23 cellular contexts compared by ENCODE assay signal in the genomic region with DNA sequence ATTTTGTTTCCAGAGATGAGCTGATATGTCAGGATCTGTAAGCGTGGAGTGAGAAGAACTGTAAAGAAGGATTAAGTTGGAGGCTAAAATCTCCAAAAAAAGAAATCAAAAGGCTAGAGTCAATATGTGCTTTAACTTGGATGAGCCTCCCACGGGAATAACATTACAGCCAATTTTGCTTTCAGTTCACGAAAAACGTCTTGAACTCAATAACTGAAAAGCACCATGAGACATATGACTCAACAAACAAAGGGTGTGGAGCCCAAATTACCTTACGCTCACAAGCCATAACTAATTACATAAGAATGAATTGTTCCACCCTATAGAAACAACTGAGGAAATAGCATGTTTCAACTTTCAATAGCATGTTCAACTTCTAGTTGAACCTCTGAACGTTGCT. TPM values are rescaled to one million over a fixed set of nuclear protein-coding genes. Genes with fewer than 3 reads are reported as not detected.
DNase-seq lines count a peak whose midpoint lies in the region; ATAC-seq and TF ChIP-seq lines count a peak whose summit lies in the region.
"Had no signal": no experiment of that assay in that cellular context is flagged by ENCODE, and none has a peak within 500 bp of the region (broad histone marks: within the 10 kb centered on the region; RNA-seq: fewer than 3 reads in every experiment).

No MANE protein-coding gene starts in this region.

- H4K20me1 ChIP-seq in OCI-LY3 (ENCODE audit: insufficient read depth, low read length): no peaks in the 10 kb centered on the region

- intact Hi-C loops in esophagus squamous epithelium (cut with DNase I) (no loop called here), uterus (cut with DNase I; ENCODE audit: low total_unique reads) (no loop called here)

- POLR2A ChIA-PET in T-cell (lab: Charles Lee): no interaction called here

- peaks cover 6 to 8% (median 7%) of the 10 kb centered on the region in 3 donors for H3K9me3 Mint-ChIP-seq in T-cell
- H3K9me3 Mint-ChIP-seq: T-helper 1 cell treated with Interleukin-12 subunit alpha and Interleukin-12 subunit beta and Interleukin-4 antibody, amounts not matched to agents 30 μg/mL and 1 μg/mL, for 36 hours had no signal

- peaks cover 9% of the 10 kb centered on the region for H3K4me1 ChIP-seq in OCI-LY3 (ENCODE audit: low read length)
- peaks cover 0 to 10% (median 0%) of the 10 kb centered on the region in 3 donors for H3K4me1 ChIP-seq in esophagus squamous epithelium
- H3K4me1 ChIP-seq in uterus: no peaks in the 10 kb centered on the region
- H3K4me1 ChIP-seq: adrenal gland, sigmoid colon had no signal

- H3K36me3 Mint-ChIP-seq in T-cell: no peaks in the 10 kb centered on the region
- H3K36me3 Mint-ChIP-seq: naive thymus-derived CD4-positive, alpha-beta T cell had no signal

- no peaks in the 10 kb centered on the region for H3K79me2 ChIP-seq in OCI-LY3 (ENCODE audit: low read length)

- H3K9me3 ChIP-seq in OCI-LY3 (ENCODE audit: insufficient read depth, low read length) (no peaks in the 10 kb centered on the region), esophagus squamous epithelium (no peaks in the 10 kb centered on the region), uterus (no peaks in the 10 kb centered on the region)
- H3K9me3 ChIP-seq: adrenal gland, ovary, sigmoid colon had no signal

- TF ChIP-seq POLR2A in esophagus squamous epithelium (IDR thresholded peaks at IDR 0.05): no peak
- TF ChIP-seq POLR2A in uterus (IDR thresholded peaks at IDR 0.05): no peak

- no peaks in the 10 kb centered on the region for H3K4me1 Mint-ChIP-seq in T-cell
- H3K4me1 Mint-ChIP-seq: central memory CD8-positive, alpha-beta T cell; naive thymus-derived CD4-positive, alpha-beta T cell had no signal

- H3K27ac ChIP-seq in OCI-LY3 (ENCODE audit: low read length) (no peak overlapping the region), esophagus squamous epithelium (peak overlapping the region; percentile 68 to 80 (median 70)), uterus (no peak overlapping the region)
- H3K27ac ChIP-seq: adrenal gland, ovary, sigmoid colon had no signal

- no peaks in the 10 kb centered on the region for H3K36me3 ChIP-seq in OCI-LY3 (replicated peaks; ENCODE audit: low read depth, low read length)
- no peaks in the 10 kb centered on the region for H3K36me3 ChIP-seq in esophagus squamous epithelium
- no peaks in the 10 kb centered on the region for H3K36me3 ChIP-seq in uterus
- H3K36me3 ChIP-seq: adrenal gland, ovary, sigmoid colon had no signal

- H2AFZ ChIP-seq in OCI-LY3 (ENCODE audit: low read depth, low read length): no peak overlapping the region; the same call in 1 of the 2 replicates

- peak; percentile 13 for DNase-seq in COLO829 (ENCODE audit: low spot score)
- DNase-seq in esophagus squamous epithelium (lab: John Stamatoyannopoulos, UW): no peak
- DNase-seq in retina: no peak
- no peak for DNase-seq in uterus
- DNase-seq in activated T-cell treated with anti-CD3 and anti-CD28 coated beads, Interleukin-2, amount 50 U/mL, for 1 hour: no peak
- DNase-seq in T-cell: no peak
- DNase-seq: activated CD8-positive, alpha-beta memory T cell treated with anti-CD3 and anti-CD28 coated beads for 24 hours; adrenal gland; effector CD8-positive, alpha-beta T cell; naive thymus-derived CD4-positive, alpha-beta T cell; NCI-H1048; NCI-H2227 treated with DMSO at 0.1 percent for 48 hours; ovary; SIG-M5; sigmoid colon had no signal

- no peaks in the 10 kb centered on the region for H3K27me3 ChIP-seq in OCI-LY3 (ENCODE audit: low read depth, low read length)
- H3K27me3 ChIP-seq in esophagus squamous epithelium: no peaks in the 10 kb centered on the region
- H3K27me3 ChIP-seq in uterus: no peaks in the 10 kb centered on the region
- H3K27me3 ChIP-seq: adrenal gland, ovary, sigmoid colon had no signal

- ATAC-seq in HG02798 (IDR thresholded peaks at IDR 0.05; ENCODE audit: poor library complexity, unreplicated experiment) (peak; percentile 31), T-cell (replicated peaks in 1 of 4) (no peak)
- ATAC-seq: HCT116; K562; naive thymus-derived CD4-positive, alpha-beta T cell had no signal

- no peak overlapping the region for H3K9ac ChIP-seq in OCI-LY3 (ENCODE audit: low read length)

- TF ChIP-seq CTCF in OCI-LY3 (IDR thresholded peaks at IDR 0.05; ENCODE audit: low read depth, low read length) (no peak), esophagus squamous epithelium (IDR thresholded peaks at IDR 0.05) (no peak), uterus (IDR thresholded peaks at IDR 0.05) (no peak)

- CTCF ChIA-PET in T-cell (lab: Charles Lee): interaction anchor here in 1 of 2 donors (0.7 kb wide), 1 partner anchor 10 kb away, joined by 3 read pairs; no protein-coding TSS in a partner anchor

- H3K4me3 Mint-ChIP-seq in T-cell: no peak overlapping the region
- H3K4me3 Mint-ChIP-seq: central memory CD8-positive, alpha-beta T cell; naive thymus-derived CD4-positive, alpha-beta T cell; T-helper 1 cell treated with Interleukin-12 subunit alpha and Interleukin-12 subunit beta and Interleukin-4 antibody, amounts not matched to agents 30 μg/mL and 1 μg/mL, for 36 hours had no signal

- H3K4me3 ChIP-seq in OCI-LY3 (ENCODE audit: low read length) (no peak overlapping the region), esophagus squamous epithelium (peak overlapping the region in 2 of 4 donors; percentile 23 to 31), uterus (no peak overlapping the region)
- H3K4me3 ChIP-seq: adrenal gland, K562, ovary, sigmoid colon had no signal

- H3K4me2 ChIP-seq in OCI-LY3 (ENCODE audit: low read length): peak overlapping the region; percentile 40

- H3K27ac Mint-ChIP-seq in T-cell: no peak overlapping the region
- H3K27ac Mint-ChIP-seq: naive thymus-derived CD4-positive, alpha-beta T cell; T-helper 1 cell treated with Interleukin-12 subunit alpha and Interleukin-12 subunit beta and Interleukin-4 antibody, amounts not matched to agents 30 μg/mL and 1 μg/mL, for 36 hours had no signal

- WGBS in esophagus squamous epithelium, 2 donors: 33 to 34% methylated on average over 6 of the region's 6 CpGs

- peaks cover 4 to 14% of the 10 kb centered on the region in 2 donors for H3K27me3 Mint-ChIP-seq in T-cell

RNA-seq across cellular contexts. Expression of gene TMPRSS11D, which starts 22.3 kb away (rescaled TPM):
- total RNA-seq in esophagus squamous epithelium (100 to 1,000 TPM in 3 of 4 donors, 10 to 100 TPM in 1; 45.0 to 208 (median 163) TPM), uterus (not detected), T-cell (not detected)
- total RNA-seq: adrenal gland; K562; kidney epithelial cell; naive thymus-derived CD4-positive, alpha-beta T cell; ovary; sigmoid colon; urinary bladder had no signal

Comparison
In these comparisons a context has a peak if more than half of its experiments do, and no peak if none do; other contexts are left out.
1. H3K27ac ChIP-seq: peak in esophagus squamous epithelium (4 of 4); none in OCI-LY3 (single experiment) and uterus (0 of 2).
2. RNA of gene TMPRSS11D, which starts 22.3 kb away (total RNA-seq): 45.0 to 208 TPM in esophagus squamous epithelium; not detected in uterus and not detected in T-cell; every median in the first group is over 10 times any median in the second.